Comparison of ENCODE assay signal across 9 cellular contexts in genomic region chr16:55470533-55471371, GRCh38. TPM values are rescaled to one million over a fixed set of nuclear protein-coding genes. Genes with fewer than 3 reads are reported as not detected.
DNase-seq lines count a peak whose midpoint lies in the region; ATAC-seq, FAIRE-seq and TF ChIP-seq lines count a peak whose summit lies in the region.
"Had no signal": no experiment of that assay in that cellular context is flagged by ENCODE, and none has a peak within 500 bp of the region (broad histone marks: within the 10 kb centered on the region; RNA-seq: fewer than 3 reads in every experiment).

No MANE protein-coding gene starts in this region.

- ATAC-seq in GM18498 (IDR thresholded peaks at IDR 0.05; ENCODE audit: unreplicated experiment) (no peak), HG03439 (IDR thresholded peaks at IDR 0.05; ENCODE audit: unreplicated experiment) (no peak), GM21529 (IDR thresholded peaks at IDR 0.05; ENCODE audit: unreplicated experiment) (no peak)

- CTCF ChIA-PET in HEK293 (lab: Yijun Ruan, JAX): interaction anchor here (1.1 to 14.4 kb wide), 3 partner anchors 16 to 231 kb away, joined by 3 to 407 read pairs (median 5); no protein-coding TSS in a partner anchor

- H3K36me3 ChIP-seq in HEK293 (ENCODE audit: control insufficient read depth in 2 of 2, insufficient read depth in 1 of 2, low read length in 2 of 2): no peaks in the 10 kb centered on the region
- no peaks in the 10 kb centered on the region for H3K36me3 ChIP-seq in WERI-Rb-1
- no peaks in the 10 kb centered on the region for H3K36me3 ChIP-seq in stomach
- H3K36me3 ChIP-seq: tibial nerve had no signal

- no peaks in the 10 kb centered on the region for H3K9me3 ChIP-seq in HEK293 (ENCODE audit: control insufficient read depth, insufficient read depth, low read depth, low read length)
- no peaks in the 10 kb centered on the region for H3K9me3 ChIP-seq in WERI-Rb-1 (ENCODE audit: severe bottlenecking)
- no peaks in the 10 kb centered on the region for H3K9me3 ChIP-seq in stomach
- H3K9me3 ChIP-seq: tibial nerve had no signal

- H3K4me3 ChIP-seq in HEK293 (ENCODE audit: low read depth, low read length) (no peak overlapping the region), WERI-Rb-1 (ENCODE audit: low read depth, low read length) (no peak overlapping the region), stomach (no peak overlapping the region)
- H3K4me3 ChIP-seq: tibial nerve had no signal

- 41 to 62% (median 45%) methylated on average over 7 of the region's 7 CpGs for WGBS in stomach, 5 donors

- no peak for FAIRE-seq in D721Med (lab: Jason Lieb, UNC)

- H3K27ac ChIP-seq in HEK293 (ENCODE audit: extremely low read depth, low read depth, low read length) (no peak overlapping the region), WERI-Rb-1 (peak overlapping the region; percentile 38), stomach (peak overlapping the region in 3 of 5 donors; percentile 15 to 58 (median 22))

- intact Hi-C loops in stomach (cut with DNase I; ENCODE audit: low total_unique reads): no loop called here

- no peak for TF ChIP-seq EP300 in stomach (IDR thresholded peaks at IDR 0.05)

- H3K4me1 ChIP-seq in HEK293 (ENCODE audit: control insufficient read depth, insufficient read depth, low read length): no peaks in the 10 kb centered on the region
- H3K4me1 ChIP-seq in stomach: peaks cover 0 to 14% (median 11%) of the 10 kb centered on the region in 4 donors

- H3K27me3 ChIP-seq in WERI-Rb-1 (ENCODE audit: insufficient read depth, low read depth, severe bottlenecking): no peaks in the 10 kb centered on the region
- H3K27me3 ChIP-seq in stomach: no peaks in the 10 kb centered on the region
- H3K27me3 ChIP-seq: tibial nerve had no signal

- POLR2A ChIA-PET in HEK293 (lab: Yijun Ruan, JAX): no interaction called here

- TF ChIP-seq CTCF in HEK293 (tag by site-specific recombination; IDR thresholded peaks at IDR 0.05) (no peak), WERI-Rb-1 (IDR thresholded peaks at IDR 0.05; ENCODE audit: low read depth, low read length) (no peak), stomach (IDR thresholded peaks at IDR 0.05) (no peak), D721Med (IDR thresholded peaks at IDR 0.05; ENCODE audit: insufficient read depth, missing control alignments) (no peak)

- no peak for TF ChIP-seq POLR2A in stomach (IDR thresholded peaks at IDR 0.05)

- peak; percentile 88 for DNase-seq in WERI-Rb-1
- peak; percentile 26 for DNase-seq in glomerular visceral epithelial cell (ENCODE audit: extremely low spot score)
- DNase-seq in stomach: peak; percentile 49
- no peak for DNase-seq in D721Med (ENCODE audit: insufficient read length, low spot score)

TF ChIP-seq in HEK293, 187 proteins besides CTCF, POLR2A, EP300 and RAD21:
- TF ChIP-seq ZIC2 (tag by site-specific recombination; IDR thresholded peaks at IDR 0.05) (peak; percentile 97), GLIS1 (tag by site-specific recombination; IDR thresholded peaks at IDR 0.05) (peak; percentile 61), ZNF132 (tag by site-specific recombination; IDR thresholded peaks at IDR 0.05; ENCODE audit: borderline replicate concordance) (no peak)

RNA-seq across cellular contexts. Expression of gene MMP2, which starts 8.2 kb away (rescaled TPM):
- 100 to 1,000 TPM in 4 of 5 donors, 10 to 100 TPM in 1; 67.9 to 206 (median 142) TPM for total RNA-seq in stomach
- 10 to 100 TPM; 17.7 to 67.9 (median 39.6) TPM for polyA plus RNA-seq in stomach

RNA-seq across cellular contexts. Expression of gene LPCAT2, which starts 38.1 kb away (rescaled TPM):
- total RNA-seq in stomach: 10 to 100 TPM in 3 of 5 donors, 1 to 10 TPM in 1, not detected in 1; 1.4 to 36.2 (median 13.1) TPM
- polyA plus RNA-seq in stomach: 1 to 10 TPM; 3.7 to 6.6 (median 6.5) TPM
